In the genomic region with DNA sequence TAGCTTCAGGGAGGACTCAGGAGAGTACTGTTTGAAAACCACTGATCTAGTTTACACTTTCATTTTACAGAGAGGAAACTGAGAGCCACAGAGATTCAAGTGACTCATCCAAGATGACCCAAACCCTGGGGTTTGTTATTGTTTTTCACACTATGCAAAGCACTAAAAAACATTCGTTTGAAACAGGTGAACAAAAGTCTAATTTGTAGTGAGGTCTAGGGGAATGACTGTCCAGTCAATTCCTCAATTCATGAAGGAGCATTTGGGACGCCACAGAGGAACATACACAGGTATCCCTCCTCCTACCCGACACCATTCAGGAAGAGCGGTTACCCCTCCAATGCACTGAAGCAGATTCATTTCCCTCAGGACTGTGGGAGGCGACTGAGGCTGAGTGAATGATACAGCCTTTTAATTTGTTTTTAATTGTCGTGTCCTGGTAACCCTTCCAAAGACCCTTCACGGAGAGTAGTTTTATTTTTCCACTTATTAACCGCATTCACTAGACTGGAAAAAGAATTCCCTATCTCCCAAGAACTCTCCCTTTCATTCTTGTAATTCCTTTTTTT, we compare ENCODE assay signal across 8 cellular contexts. TPM values are rescaled to one million over a fixed set of nuclear protein-coding genes. Genes with fewer than 3 reads are reported as not detected.
A peak's percentile ranks its signal among the peaks of the same experiment; 100 is the strongest.
DNase-seq lines count a peak whose midpoint lies in the region; ATAC-seq lines count a peak whose summit lies in the region.

No MANE protein-coding gene starts in this region.

- DNase-seq in activated T-cell treated with anti-CD3 and anti-CD28 coated beads, Interleukin-2, amount 50 U/mL, for 72 hours, result no peak
- DNase-seq in activated T-cell treated with anti-CD3 and anti-CD28 coated beads, Interleukin-2, amount 50 U/mL, for 48 hours, result no peak
- DNase-seq in amniotic epithelial cell (ENCODE audit: low read depth) (peak; percentile 50), memory B cell (ENCODE audit: low spot score in 2 of 2) (no peak), HuH-7 (ENCODE audit: low spot score) (no peak), NCI-H1436 treated with DMSO at 0.1 percent for 48 hours (lab: John Stamatoyannopoulos, UW) (no peak), GM19240 (ENCODE audit: insufficient read length, low spot score) (no peak)

- H3K4me1 Mint-ChIP-seq in activated T-cell treated with anti-CD3 and anti-CD28 coated beads, Interleukin-2, amount 50 U/mL, for 72 hours (ENCODE audit: low read depth), result no peaks in the 10 kb centered on the region
- H3K4me1 Mint-ChIP-seq in memory B cell, result peaks cover 3% of the 10 kb centered on the region

- no peak overlapping the region for H3K4me3 Mint-ChIP-seq in activated T-cell treated with anti-CD3 and anti-CD28 coated beads, Interleukin-2, amount 50 U/mL, for 72 hours
- H3K4me3 Mint-ChIP-seq in memory B cell, result no peak overlapping the region

- peak; percentile 92 to 96 for ATAC-seq in activated T-cell treated with anti-CD3 and anti-CD28 coated beads, Interleukin-2, amount 50 U/mL, for 72 hours (replicated peaks in 1 of 2)
- peak; percentile 72 for ATAC-seq in HG03097 (IDR thresholded peaks at IDR 0.05; ENCODE audit: low FRiP score, unreplicated experiment)
- ATAC-seq in memory B cell (ENCODE audit: low read depth), result peak; percentile 35

- no peak overlapping the region for H3K27ac Mint-ChIP-seq in activated T-cell treated with anti-CD3 and anti-CD28 coated beads, Interleukin-2, amount 50 U/mL, for 72 hours
- no peak overlapping the region for H3K27ac Mint-ChIP-seq in memory B cell

- H3K27me3 Mint-ChIP-seq in activated T-cell treated with anti-CD3 and anti-CD28 coated beads, Interleukin-2, amount 50 U/mL, for 72 hours (ENCODE audit: low read depth), result no peaks in the 10 kb centered on the region
- no peaks in the 10 kb centered on the region for H3K27me3 Mint-ChIP-seq in memory B cell

- peaks cover 5 to 6% of the 10 kb centered on the region in 2 donors for H3K9me3 Mint-ChIP-seq in activated T-cell treated with anti-CD3 and anti-CD28 coated beads, Interleukin-2, amount 50 U/mL, for 72 hours
- H3K9me3 Mint-ChIP-seq in memory B cell, result peaks cover 6% of the 10 kb centered on the region

- H3K36me3 Mint-ChIP-seq in activated T-cell treated with anti-CD3 and anti-CD28 coated beads, Interleukin-2, amount 50 U/mL, for 72 hours (ENCODE audit: insufficient read depth in 2 of 2), result peaks cover 5 to 6% of the 10 kb centered on the region in 2 donors
- H3K36me3 Mint-ChIP-seq in memory B cell, result peaks cover 5% of the 10 kb centered on the region

RNA-seq across cellular contexts. Expression of a gene that starts 30.3 kb away (rescaled TPM):
- under 1 TPM in 1 of 2 donors, not detected in 1; 0.12 TPM for total RNA-seq in activated T-cell treated with anti-CD3 and anti-CD28 coated beads, Interleukin-2, amount 50 U/mL, for 72 hours

RNA-seq across cellular contexts. Expression of a gene that starts 52.1 kb away (rescaled TPM):
- total RNA-seq in activated T-cell treated with anti-CD3 and anti-CD28 coated beads, Interleukin-2, amount 50 U/mL, for 72 hours, result 1 to 10 TPM; 1.9 to 3.2 TPM

Comparison
In these comparisons a context has a peak if more than half of its experiments do, and no peak if none do; other contexts are left out.
1. ATAC-seq: peak in every context shown above with its lines; median percentile 94 in activated T-cell treated with anti-CD3 and anti-CD28 coated beads, Interleukin-2, amount 50 U/mL, for 72 hours; 72 in HG03097; 35 in memory B cell.